In the genomic region with DNA sequence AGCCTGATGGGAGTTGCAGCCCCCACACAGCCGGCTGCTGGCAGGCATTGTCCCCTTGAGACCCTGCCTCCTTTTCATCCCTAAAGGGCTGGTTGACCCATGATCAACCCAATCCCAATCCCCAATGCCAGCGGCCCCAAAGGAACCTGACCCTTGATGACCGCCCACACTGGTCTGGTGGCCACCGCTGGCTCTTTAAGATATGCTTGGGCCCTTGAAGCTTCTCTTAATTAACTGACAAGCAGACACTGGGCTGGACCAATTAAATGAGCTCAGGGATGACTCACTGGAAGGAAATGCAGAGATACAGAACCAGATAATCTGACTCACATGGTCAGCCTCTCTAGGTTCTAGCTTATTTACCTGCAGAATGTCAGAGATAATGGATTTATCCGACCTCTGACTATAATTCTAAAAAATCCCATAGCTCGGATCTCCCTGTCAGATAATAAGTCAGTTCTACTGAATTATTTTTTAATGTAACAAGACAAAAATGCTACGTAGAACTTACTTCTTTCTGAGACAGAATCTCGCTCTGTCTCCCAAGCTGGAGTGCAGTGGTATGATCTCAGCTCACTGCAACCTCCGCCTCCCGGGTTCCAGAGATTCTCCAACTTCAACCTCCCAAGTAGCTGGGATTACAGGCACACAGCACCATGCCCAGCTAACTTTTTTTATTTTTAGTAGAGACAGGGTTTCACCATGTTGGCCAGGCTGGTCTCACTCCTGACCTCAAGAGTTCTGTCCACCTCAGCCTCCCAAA, we compare ENCODE assay signal across 1 cellular context.
TF ChIP-seq lines count a peak whose summit lies in the region.

No MANE protein-coding gene starts in this region.

TF ChIP-seq in A549, 52 proteins besides CTCF, POLR2A, EP300 and RAD21 (continued from another document):
- TF ChIP-seq NFE2L2 (conservative IDR thresholded peaks at IDR 0.05; ENCODE audit: low read length) (no peak), HOXA7 (CRISPR knock-in tag; IDR thresholded peaks at IDR 0.05) (no peak), PHF8 (IDR thresholded peaks at IDR 0.05; ENCODE audit: borderline replicate concordance, low read depth) (no peak), GATA3 (IDR thresholded peaks at IDR 0.05; ENCODE audit: borderline replicate concordance) (peak; percentile 90), KDM5A (IDR thresholded peaks at IDR 0.05) (no peak), HOXB13 (CRISPR knock-in tag; IDR thresholded peaks at IDR 0.05; ENCODE audit: low read depth) (no peak)
- TF ChIP-seq, protein P1, sequence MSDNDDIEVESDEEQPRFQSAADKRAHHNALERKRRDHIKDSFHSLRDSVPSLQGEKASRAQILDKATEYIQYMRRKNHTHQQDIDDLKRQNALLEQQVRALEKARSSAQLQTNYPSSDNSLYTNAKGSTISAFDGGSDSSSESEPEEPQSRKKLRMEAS (IDR thresholded peaks at IDR 0.05): peak; percentile 44; the same call in 1 of the 2 replicates
